ENCODE assay signal across 19 cellular contexts in genomic region chr12:57435288-57435687, GRCh38. TPM values are rescaled to one million over a fixed set of nuclear protein-coding genes. Genes with fewer than 3 reads are reported as not detected.
DNase-seq lines count a peak whose midpoint lies in the region; ATAC-seq, FAIRE-seq and TF ChIP-seq lines count a peak whose summit lies in the region.
"Had no signal": no experiment of that assay in that cellular context is flagged by ENCODE, and none has a peak within 500 bp of the region (broad histone marks: within the 10 kb centered on the region; RNA-seq: fewer than 3 reads in every experiment).

No MANE protein-coding gene starts in this region.

- no peaks in the 10 kb centered on the region for H3K9me2 ChIP-seq in GM23338 (ENCODE audit: insufficient read depth)

- H3K27me3 ChIP-seq in BLaER1 (no peaks in the 10 kb centered on the region), GM23338 (ENCODE audit: insufficient read depth) (no peaks in the 10 kb centered on the region), HepG2 (ENCODE audit: control insufficient read depth in 1 of 2, insufficient read depth in 2 of 2, low read length in 2 of 2) (no peaks in the 10 kb centered on the region)

- CTCF ChIA-PET in HepG2 (lab: Yijun Ruan, JAX; ENCODE audit: low intra/inter-chr PET ratio, low total read pairs), result no interaction called here

- H3K27me3 Mint-ChIP-seq in GM23338 (ENCODE audit: insufficient read depth, low read depth, poor library complexity), result peaks cover 5% of the 10 kb centered on the region
- no peaks in the 10 kb centered on the region for H3K27me3 Mint-ChIP-seq in activated T-cell treated with anti-CD3 and anti-CD28 coated beads, Interleukin-2, amount 50 U/mL, for 72 hours (ENCODE audit: low read depth)

- H2AFZ ChIP-seq in GM23338 (peak overlapping the region; percentile 83; the same call in 1 of the 2 replicates), HepG2 (ENCODE audit: low read length) (peak overlapping the region; percentile 92)

- no peak for FAIRE-seq in HepG2 (lab: Jason Lieb, UNC)
- FAIRE-seq: keratinocyte had no signal

- 0 out of 2 replicates have a peak overlapping the region, but pooled peaks have one; percentile 42 for H3K27ac ChIP-seq in BLaER1
- no peak overlapping the region for H3K27ac ChIP-seq in GM23338 (ENCODE audit: low read depth)
- H3K27ac ChIP-seq in HepG2 (ENCODE audit: extremely low read length, insufficient read depth, low read length), result peak overlapping the region; percentile 91
- H3K27ac ChIP-seq: epithelial cell of prostate, psoas muscle, thoracic aorta had no signal

- H3K4me1 Mint-ChIP-seq in GM23338, result peaks cover 9% of the 10 kb centered on the region; the same call in 2 of the 3 replicates
- H3K4me1 Mint-ChIP-seq in activated T-cell treated with anti-CD3 and anti-CD28 coated beads, Interleukin-2, amount 50 U/mL, for 72 hours (ENCODE audit: low read depth), result peaks cover 22% of the 10 kb centered on the region

- TF ChIP-seq CTCF in GM23338 (conservative IDR thresholded peaks at IDR 0.05; ENCODE audit: low read depth in 2 of 2) (no peak), HepG2 (CRISPR knock-in tag; IDR thresholded peaks at IDR 0.05) (no peak)

- no peaks in the 10 kb centered on the region; the same call in 2 of the 3 replicates for H3K36me3 Mint-ChIP-seq in GM23338 (ENCODE audit: low read depth)
- no peaks in the 10 kb centered on the region for H3K36me3 Mint-ChIP-seq in activated T-cell treated with anti-CD3 and anti-CD28 coated beads, Interleukin-2, amount 50 U/mL, for 72 hours (ENCODE audit: insufficient read depth in 2 of 2)

- TF ChIP-seq POLR2A in HepG2 (IDR thresholded peaks at IDR 0.05; ENCODE audit: insufficient read depth in 1 of 2, low read depth in 2 of 2, low read length in 2 of 2), result no peak

- ATAC-seq in GM23338 (no peak), HepG2 (peak; percentile 60), HG03108 (IDR thresholded peaks at IDR 0.05; ENCODE audit: unreplicated experiment) (no peak)
- peak in 1 of 2 donors; percentile 14 for ATAC-seq in activated T-cell treated with anti-CD3 and anti-CD28 coated beads, Interleukin-2, amount 50 U/mL, for 72 hours (replicated peaks in 1 of 2)
- ATAC-seq: psoas muscle had no signal

- no peak for TF ChIP-seq RAD21 in HepG2 (CRISPR knock-in tag; IDR thresholded peaks at IDR 0.05)

- no TSS peak for BruUV-seq in HepG2 (replicated peaks; lab: Mats Ljungman, UMichigan)

- H4K20me1 ChIP-seq in BLaER1, result no peaks in the 10 kb centered on the region
- no peaks in the 10 kb centered on the region for H4K20me1 ChIP-seq in GM23338 (replicated peaks; ENCODE audit: insufficient read depth)
- H4K20me1 ChIP-seq in HepG2 (ENCODE audit: insufficient read depth, low read length), result no peaks in the 10 kb centered on the region

- H3K9ac ChIP-seq in BLaER1 (peak overlapping the region; percentile 32; the same call in 1 of the 2 replicates), HepG2 (ENCODE audit: insufficient read depth, low read depth, low read length) (peak overlapping the region; percentile 79)

- WGBS in HepG2 (ENCODE audit: low lambda C conversion rate), result 3% methylated on average over 4 of the region's 4 CpGs

- no peak overlapping the region; the same call in 2 of the 3 replicates for H3K4me3 Mint-ChIP-seq in GM23338
- peak overlapping the region; percentile 52 to 70 for H3K4me3 Mint-ChIP-seq in activated T-cell treated with anti-CD3 and anti-CD28 coated beads, Interleukin-2, amount 50 U/mL, for 72 hours
- H3K4me3 Mint-ChIP-seq: H9 had no signal

- no peak for TF ChIP-seq EP300 in HepG2 (IDR thresholded peaks at IDR 0.05; ENCODE audit: low read depth in 2 of 2, low read length in 2 of 2)
- no peak for TF ChIP-seq EP300 in HepG2 (CRISPR knock-in tag; IDR thresholded peaks at IDR 0.05; ENCODE audit: borderline replicate concordance)

- no peak for DNase-seq in GM23338 (ENCODE audit: low spot score)
- no peak for DNase-seq in activated T-cell treated with anti-CD3 and anti-CD28 coated beads, Interleukin-2, amount 50 U/mL, for 72 hours
- DNase-seq in HepG2 (ENCODE audit: low spot score), result no peak
- no peak for DNase-seq in NCI-H345 (lab: John Stamatoyannopoulos, UW)
- DNase-seq in stimulated activated CD4-positive, alpha-beta T cell treated with anti-CD3 and anti-CD28 coated beads, Interleukin-1b, Interleukin-23, amount 100 ng/mL, for 48 hours, result no peak
- DNase-seq in NCI-H526 treated with DMSO at 0.1 percent for 48 hours (lab: John Stamatoyannopoulos, UW), result no peak
- DNase-seq: amniotic stem cell, DMS79, H9, NCI-H524 treated with DMSO at 0.1 percent for 48 hours, psoas muscle, RPMI8226 had no signal

- POLR2A ChIA-PET in HepG2 (lab: Yijun Ruan, JAX), result interaction anchor here (0.6 to 4.6 kb wide), 10 partner anchors 9 to 324 kb away, joined by 3 to 99 read pairs (median 4); partner anchors contain the start of genes GLI1, INHBE and STAT6

- H3K79me2 ChIP-seq in GM23338 (replicated peaks; ENCODE audit: insufficient read depth) (no peaks in the 10 kb centered on the region), HepG2 (ENCODE audit: insufficient read depth, low read length) (no peaks in the 10 kb centered on the region)

- H3K4me2 ChIP-seq in BLaER1 (peak overlapping the region; percentile 39), GM23338 (no peak overlapping the region), HepG2 (ENCODE audit: low read depth, low read length) (peak overlapping the region; percentile 93)

- H3K9me3 ChIP-seq in BLaER1, result no peaks in the 10 kb centered on the region
- H3K9me3 ChIP-seq in HepG2 (ENCODE audit: low read length), result no peaks in the 10 kb centered on the region
- H3K9me3 ChIP-seq: psoas muscle, thoracic aorta had no signal

- H3K4me1 ChIP-seq in BLaER1, result peaks cover 27% of the 10 kb centered on the region
- H3K4me1 ChIP-seq in GM23338 (ENCODE audit: insufficient read depth), result peaks cover 6% of the 10 kb centered on the region; the same call in 1 of the 2 replicates
- peaks cover 41% of the 10 kb centered on the region for H3K4me1 ChIP-seq in HepG2 (ENCODE audit: insufficient read depth, low read length)
- H3K4me1 ChIP-seq: psoas muscle had no signal

- no peaks in the 10 kb centered on the region for H3K36me3 ChIP-seq in BLaER1
- H3K36me3 ChIP-seq in GM23338 (ENCODE audit: insufficient read depth), result no peaks in the 10 kb centered on the region
- no peaks in the 10 kb centered on the region for H3K36me3 ChIP-seq in HepG2 (replicated peaks in 1 of 2; ENCODE audit: control insufficient read depth in 1 of 2, insufficient read depth in 2 of 2, low read length in 2 of 2)
- H3K36me3 ChIP-seq: thoracic aorta had no signal

- no peak overlapping the region for H3K4me3 ChIP-seq in BLaER1
- H3K4me3 ChIP-seq in GM23338, result no peak overlapping the region
- H3K4me3 ChIP-seq in HepG2 (replicated peaks in 1 of 3; ENCODE audit: insufficient read depth in 1 of 3, low read depth in 2 of 3, low read length in 3 of 3), result peak overlapping the region; percentile 59 to 75 (median 72)
- H3K4me3 ChIP-seq: psoas muscle, thoracic aorta had no signal

- no peaks in the 10 kb centered on the region for H3K9me3 Mint-ChIP-seq in GM23338
- H3K9me3 Mint-ChIP-seq in activated T-cell treated with anti-CD3 and anti-CD28 coated beads, Interleukin-2, amount 50 U/mL, for 72 hours, result no peaks in the 10 kb centered on the region
- H3K9me3 Mint-ChIP-seq: H9 had no signal

- peak overlapping the region; percentile 56; the same call in 1 of the 2 replicates for H3K27ac Mint-ChIP-seq in GM23338
- peak overlapping the region; percentile 61 for H3K27ac Mint-ChIP-seq in activated T-cell treated with anti-CD3 and anti-CD28 coated beads, Interleukin-2, amount 50 U/mL, for 72 hours

- in situ Hi-C loops in HepG2 (cut with HindIII; ENCODE audit: extremely low pct_ligation_motif_present, low pct_unique_long_range_greater_than_20kb), result no loop called here

- intact Hi-C loops in HepG2 (cut with micrococcal nuclease; ENCODE audit: unreplicated experiment), result loop anchor here (1.0 kb wide), 1 partner anchor 18 kb away; no protein-coding TSS in a partner anchor

- H3F3A ChIP-seq in GM23338 (replicated peaks; ENCODE audit: low read depth), result peaks cover 11% of the 10 kb centered on the region

RNA-seq across cellular contexts. Expression of gene INHBC, which starts 0.7 kb away (rescaled TPM):
- total RNA-seq in GM23338 (2014; rRNA removed; shearing (Covaris generic)), result not detected in 2 replicates
- 0.53 TPM in 1 of 2 replicates, not detected in the other for polyA plus RNA-seq in GM23338 (2016; fragmentation: Nextera tagmentation; extraction: Ambion mirVana)
- not detected for total RNA-seq in activated T-cell treated with anti-CD3 and anti-CD28 coated beads, Interleukin-2, amount 50 U/mL, for 72 hours
- total RNA-seq in HepG2 (2016; rRNA removed; fragmentation: Illumina TruSeq; extraction: Trizol), result 1.5 and 1.8 TPM in 2 replicates
- 0.20 and 0.35 TPM in 2 replicates for total RNA-seq in HepG2 (2016; cell fraction: cytosol; rRNA removed; fragmentation: Illumina TruSeq; extraction: Trizol; ENCODE audit: low read depth)
- total RNA-seq in HepG2 (2016; cell fraction: insoluble cytoplasmic fraction; rRNA removed; fragmentation: Illumina TruSeq; extraction: Trizol), result 1.3 and 1.7 TPM in 2 replicates
- total RNA-seq in HepG2 (2016; cell fraction: membrane; rRNA removed; fragmentation: Illumina TruSeq; extraction: Trizol), result 1.1 TPM in 2 replicates
- total RNA-seq in HepG2 (2016; cell fraction: nucleus; rRNA removed; fragmentation: Illumina TruSeq; extraction: Trizol), result 2.3 and 2.6 TPM in 2 replicates
- 12.7 and 13.8 TPM in 2 replicates for polyA plus RNA-seq in HepG2 (2011; rRNA removed)
- 11.4 and 11.9 TPM in 2 replicates for polyA plus RNA-seq in HepG2 (2011; cell fraction: cytosol; rRNA removed)
- 4.8 and 6.4 TPM in 2 replicates for polyA plus RNA-seq in HepG2 (2011; cell fraction: nucleus; rRNA removed)
- polyA plus RNA-seq in HepG2 (2012), result 2.3 and 4.2 TPM in 2 replicates
- 0.35 and 0.46 TPM in 2 replicates for polyA plus RNA-seq in HepG2 (2016; cell fraction: cytosol; fragmentation: Illumina TruSeq; extraction: Trizol; ENCODE audit: low read depth)
- 3.2 and 3.3 TPM in 2 replicates for polyA plus RNA-seq in HepG2 (2016; cell fraction: insoluble cytoplasmic fraction; fragmentation: Illumina TruSeq; extraction: Trizol; ENCODE audit: low read depth)
- polyA plus RNA-seq in HepG2 (2016; cell fraction: membrane; fragmentation: Illumina TruSeq; extraction: Trizol; ENCODE audit: low read depth), result 1.3 and 1.4 TPM in 2 replicates
- polyA plus RNA-seq in HepG2 (2016; cell fraction: nucleus; fragmentation: Illumina TruSeq; extraction: Trizol; ENCODE audit: insufficient read depth, low read depth), result 4.0 and 4.8 TPM in 2 replicates
- 0.16 and 20.9 TPM in 2 replicates for polyA minus RNA-seq in HepG2 (2011; rRNA and poly(A)+ RNA removed; ENCODE audit: low replicate concordance)
- polyA minus RNA-seq in HepG2 (2011; cell fraction: cytosol; rRNA and poly(A)+ RNA removed), result 4.8 and 4.9 TPM in 2 replicates
- polyA minus RNA-seq in HepG2 (2011; cell fraction: nucleus; rRNA and poly(A)+ RNA removed), result 5.0 and 6.3 TPM in 2 replicates
- total RNA-seq: glomerular endothelial cell; H9; T-helper 2 cell treated with Interferon-gamma antibody and Interleukin-4, amounts not matched to agents 100 ng/mL and 5 ng/mL, for 36 hours; thoracic aorta had no signal

RNA-seq across cellular contexts. Expression of gene R3HDM2, which starts 4.4 kb away (rescaled TPM):
- 17.7 and 19.6 TPM in 2 replicates for total RNA-seq in GM23338 (2014; rRNA removed; shearing (Covaris generic))
- 9.6 and 10.2 TPM in 2 replicates for polyA plus RNA-seq in GM23338 (2016; fragmentation: Nextera tagmentation; extraction: Ambion mirVana)
- total RNA-seq in activated T-cell treated with anti-CD3 and anti-CD28 coated beads, Interleukin-2, amount 50 U/mL, for 72 hours, result 10 to 100 TPM; 78.9 to 79.1 TPM
- 8.3 and 11.1 TPM in 2 replicates for total RNA-seq in HepG2 (2016; rRNA removed; fragmentation: Illumina TruSeq; extraction: Trizol)
- 5.7 and 8.8 TPM in 2 replicates for total RNA-seq in HepG2 (2016; cell fraction: cytosol; rRNA removed; fragmentation: Illumina TruSeq; extraction: Trizol; ENCODE audit: low read depth)
- 6.4 and 10.3 TPM in 2 replicates for total RNA-seq in HepG2 (2016; cell fraction: insoluble cytoplasmic fraction; rRNA removed; fragmentation: Illumina TruSeq; extraction: Trizol)
- total RNA-seq in HepG2 (2016; cell fraction: membrane; rRNA removed; fragmentation: Illumina TruSeq; extraction: Trizol), result 9.0 and 10.3 TPM in 2 replicates
- 14.9 and 18.4 TPM in 2 replicates for total RNA-seq in HepG2 (2016; cell fraction: nucleus; rRNA removed; fragmentation: Illumina TruSeq; extraction: Trizol)
- 23.5 and 26.2 TPM in 2 replicates for polyA plus RNA-seq in HepG2 (2011; rRNA removed)
- 7.3 and 10.4 TPM in 2 replicates for polyA plus RNA-seq in HepG2 (2011; cell fraction: cytosol; rRNA removed)
- 48.1 and 57.1 TPM in 2 replicates for polyA plus RNA-seq in HepG2 (2011; cell fraction: nucleus; rRNA removed)
- polyA plus RNA-seq in HepG2 (2012), result 13.7 and 15.9 TPM in 2 replicates
- 1.4 and 2.4 TPM in 2 replicates for polyA plus RNA-seq in HepG2 (2016; cell fraction: cytosol; fragmentation: Illumina TruSeq; extraction: Trizol; ENCODE audit: low read depth)
- 10.8 and 11.3 TPM in 2 replicates for polyA plus RNA-seq in HepG2 (2016; cell fraction: insoluble cytoplasmic fraction; fragmentation: Illumina TruSeq; extraction: Trizol; ENCODE audit: low read depth)
- polyA plus RNA-seq in HepG2 (2016; cell fraction: membrane; fragmentation: Illumina TruSeq; extraction: Trizol; ENCODE audit: low read depth), result 6.5 and 7.8 TPM in 2 replicates
- polyA plus RNA-seq in HepG2 (2016; cell fraction: nucleus; fragmentation: Illumina TruSeq; extraction: Trizol; ENCODE audit: insufficient read depth, low read depth), result 44.4 and 51.2 TPM in 2 replicates
- polyA minus RNA-seq in HepG2 (2011; rRNA and poly(A)+ RNA removed; ENCODE audit: low replicate concordance), result 10.6 and 21.3 TPM in 2 replicates
- 9.9 and 10.8 TPM in 2 replicates for polyA minus RNA-seq in HepG2 (2011; cell fraction: cytosol; rRNA and poly(A)+ RNA removed)
- polyA minus RNA-seq in HepG2 (2011; cell fraction: nucleus; rRNA and poly(A)+ RNA removed), result 26.1 and 27.0 TPM in 2 replicates

RNA-seq across cellular contexts. Expression of gene INHBE, which starts 19.8 kb away (rescaled TPM):
- 19.4 and 29.0 TPM in 2 replicates for total RNA-seq in GM23338 (2014; rRNA removed; shearing (Covaris generic))
- 5.6 and 7.4 TPM in 2 replicates for polyA plus RNA-seq in GM23338 (2016; fragmentation: Nextera tagmentation; extraction: Ambion mirVana)
- total RNA-seq in activated T-cell treated with anti-CD3 and anti-CD28 coated beads, Interleukin-2, amount 50 U/mL, for 72 hours, result 1 to 10 TPM; 3.8 to 4.8 TPM
- total RNA-seq in HepG2 (2016; rRNA removed; fragmentation: Illumina TruSeq; extraction: Trizol), result 6.8 and 17.0 TPM in 2 replicates
- total RNA-seq in HepG2 (2016; cell fraction: cytosol; rRNA removed; fragmentation: Illumina TruSeq; extraction: Trizol; ENCODE audit: low read depth), result 1.4 and 1.9 TPM in 2 replicates
- 8.0 and 15.5 TPM in 2 replicates for total RNA-seq in HepG2 (2016; cell fraction: insoluble cytoplasmic fraction; rRNA removed; fragmentation: Illumina TruSeq; extraction: Trizol)
- 3.2 and 3.3 TPM in 2 replicates for total RNA-seq in HepG2 (2016; cell fraction: membrane; rRNA removed; fragmentation: Illumina TruSeq; extraction: Trizol)
- total RNA-seq in HepG2 (2016; cell fraction: nucleus; rRNA removed; fragmentation: Illumina TruSeq; extraction: Trizol), result 11.2 and 13.1 TPM in 2 replicates
- 32.0 and 55.8 TPM in 2 replicates for polyA plus RNA-seq in HepG2 (2011; rRNA removed)
- 39.2 and 45.0 TPM in 2 replicates for polyA plus RNA-seq in HepG2 (2011; cell fraction: cytosol; rRNA removed)
- 12.5 and 25.8 TPM in 2 replicates for polyA plus RNA-seq in HepG2 (2011; cell fraction: nucleus; rRNA removed)
- 16.9 and 62.2 TPM in 2 replicates for polyA plus RNA-seq in HepG2 (2012)
- polyA plus RNA-seq in HepG2 (2016; cell fraction: cytosol; fragmentation: Illumina TruSeq; extraction: Trizol; ENCODE audit: low read depth), result 0.90 and 1.2 TPM in 2 replicates
- polyA plus RNA-seq in HepG2 (2016; cell fraction: insoluble cytoplasmic fraction; fragmentation: Illumina TruSeq; extraction: Trizol; ENCODE audit: low read depth), result 6.5 and 7.6 TPM in 2 replicates
- polyA plus RNA-seq in HepG2 (2016; cell fraction: membrane; fragmentation: Illumina TruSeq; extraction: Trizol; ENCODE audit: low read depth), result 1.8 and 2.0 TPM in 2 replicates
- polyA plus RNA-seq in HepG2 (2016; cell fraction: nucleus; fragmentation: Illumina TruSeq; extraction: Trizol; ENCODE audit: insufficient read depth, low read depth), result 16.9 and 17.1 TPM in 2 replicates
- 0.51 and 61.0 TPM in 2 replicates for polyA minus RNA-seq in HepG2 (2011; rRNA and poly(A)+ RNA removed; ENCODE audit: low replicate concordance)
- polyA minus RNA-seq in HepG2 (2011; cell fraction: cytosol; rRNA and poly(A)+ RNA removed), result 21.0 and 26.6 TPM in 2 replicates
- polyA minus RNA-seq in HepG2 (2011; cell fraction: nucleus; rRNA and poly(A)+ RNA removed), result 7.1 and 11.4 TPM in 2 replicates
- total RNA-seq: glomerular endothelial cell; T-helper 2 cell treated with Interferon-gamma antibody and Interleukin-4, amounts not matched to agents 100 ng/mL and 5 ng/mL, for 36 hours; thoracic aorta had no signal
- polyA plus RNA-seq: keratinocyte had no signal

RNA-seq across cellular contexts. Expression of gene GLI1, which starts 24.3 kb away (rescaled TPM):
- 16.1 and 18.1 TPM in 2 replicates for total RNA-seq in GM23338 (2014; rRNA removed; shearing (Covaris generic))
- polyA plus RNA-seq in GM23338 (2016; fragmentation: Nextera tagmentation; extraction: Ambion mirVana), result 4.8 and 5.6 TPM in 2 replicates
- 1 to 10 TPM in 1 of 2 donors, under 1 TPM in 1; 0.21 to 1.3 TPM for total RNA-seq in activated T-cell treated with anti-CD3 and anti-CD28 coated beads, Interleukin-2, amount 50 U/mL, for 72 hours
- 0.20 TPM in 1 of 2 replicates, not detected in the other for total RNA-seq in HepG2 (2016; rRNA removed; fragmentation: Illumina TruSeq; extraction: Trizol)
- total RNA-seq in HepG2 (2016; cell fraction: cytosol; rRNA removed; fragmentation: Illumina TruSeq; extraction: Trizol; ENCODE audit: low read depth), result 0.53 TPM in 1 of 2 replicates, not detected in the other
- total RNA-seq in HepG2 (2016; cell fraction: insoluble cytoplasmic fraction; rRNA removed; fragmentation: Illumina TruSeq; extraction: Trizol), result not detected in 2 replicates
- total RNA-seq in HepG2 (2016; cell fraction: membrane; rRNA removed; fragmentation: Illumina TruSeq; extraction: Trizol), result not detected in 2 replicates
- total RNA-seq in HepG2 (2016; cell fraction: nucleus; rRNA removed; fragmentation: Illumina TruSeq; extraction: Trizol), result not detected in 2 replicates
- polyA plus RNA-seq in HepG2 (2011; rRNA removed), result 0.09 and 0.27 TPM in 2 replicates
- polyA plus RNA-seq in HepG2 (2011; cell fraction: cytosol; rRNA removed), result 0.06 and 0.07 TPM in 2 replicates
- 0.33 and 0.42 TPM in 2 replicates for polyA plus RNA-seq in HepG2 (2011; cell fraction: nucleus; rRNA removed)
- polyA plus RNA-seq in HepG2 (2012), result 0.55 TPM in 1 of 2 replicates, not detected in the other
- not detected in 2 replicates for polyA plus RNA-seq in HepG2 (2016; cell fraction: cytosol; fragmentation: Illumina TruSeq; extraction: Trizol; ENCODE audit: low read depth)
- 0.35 TPM in 1 of 2 replicates, not detected in the other for polyA plus RNA-seq in HepG2 (2016; cell fraction: insoluble cytoplasmic fraction; fragmentation: Illumina TruSeq; extraction: Trizol; ENCODE audit: low read depth)
- polyA plus RNA-seq in HepG2 (2016; cell fraction: membrane; fragmentation: Illumina TruSeq; extraction: Trizol; ENCODE audit: low read depth), result not detected in 2 replicates
- polyA plus RNA-seq in HepG2 (2016; cell fraction: nucleus; fragmentation: Illumina TruSeq; extraction: Trizol; ENCODE audit: insufficient read depth, low read depth), result 0.17 and 0.49 TPM in 2 replicates
- polyA minus RNA-seq in HepG2 (2011; rRNA and poly(A)+ RNA removed; ENCODE audit: low replicate concordance), result 2.5 TPM in 1 of 2 replicates, not detected in the other
- polyA minus RNA-seq in HepG2 (2011; cell fraction: cytosol; rRNA and poly(A)+ RNA removed), result not detected in 2 replicates
- polyA minus RNA-seq in HepG2 (2011; cell fraction: nucleus; rRNA and poly(A)+ RNA removed), result not detected in 2 replicates

RNA-seq across cellular contexts. Expression of gene ARHGAP9, which starts 44.4 kb away (rescaled TPM):
- total RNA-seq in GM23338 (2014; rRNA removed; shearing (Covaris generic)), result 4.6 and 7.1 TPM in 2 replicates
- polyA plus RNA-seq in GM23338 (2016; fragmentation: Nextera tagmentation; extraction: Ambion mirVana) (4.5 and 4.9 TPM in 2 replicates), HepG2 (2011; rRNA removed) (0.95 and 1.2 TPM in 2 replicates)
- 100 to 1,000 TPM; 119 to 153 TPM for total RNA-seq in activated T-cell treated with anti-CD3 and anti-CD28 coated beads, Interleukin-2, amount 50 U/mL, for 72 hours
- 0.18 TPM in 1 of 2 replicates, not detected in the other for total RNA-seq in HepG2 (2016; rRNA removed; fragmentation: Illumina TruSeq; extraction: Trizol)
- total RNA-seq in HepG2 (2016; cell fraction: cytosol; rRNA removed; fragmentation: Illumina TruSeq; extraction: Trizol; ENCODE audit: low read depth), result not detected in 2 replicates
- total RNA-seq in HepG2 (2016; cell fraction: insoluble cytoplasmic fraction; rRNA removed; fragmentation: Illumina TruSeq; extraction: Trizol), result 0.32 TPM in 1 of 2 replicates, not detected in the other
- total RNA-seq in HepG2 (2016; cell fraction: membrane; rRNA removed; fragmentation: Illumina TruSeq; extraction: Trizol), result not detected in 2 replicates
- not detected in 2 replicates for total RNA-seq in HepG2 (2016; cell fraction: nucleus; rRNA removed; fragmentation: Illumina TruSeq; extraction: Trizol)
- polyA plus RNA-seq in HepG2 (2011; cell fraction: cytosol; rRNA removed), result 0.33 and 0.40 TPM in 2 replicates
- 3.1 and 5.5 TPM in 2 replicates for polyA plus RNA-seq in HepG2 (2011; cell fraction: nucleus; rRNA removed)
- polyA plus RNA-seq in HepG2 (2012), result 0.39 and 0.55 TPM in 2 replicates
- polyA plus RNA-seq in HepG2 (2016; cell fraction: cytosol; fragmentation: Illumina TruSeq; extraction: Trizol; ENCODE audit: low read depth), result not detected in 2 replicates
- polyA plus RNA-seq in HepG2 (2016; cell fraction: insoluble cytoplasmic fraction; fragmentation: Illumina TruSeq; extraction: Trizol; ENCODE audit: low read depth), result 0.17 TPM in 1 of 2 replicates, not detected in the other
- 0.15 TPM in 1 of 2 replicates, not detected in the other for polyA plus RNA-seq in HepG2 (2016; cell fraction: membrane; fragmentation: Illumina TruSeq; extraction: Trizol; ENCODE audit: low read depth)
- 0.51 and 0.87 TPM in 2 replicates for polyA plus RNA-seq in HepG2 (2016; cell fraction: nucleus; fragmentation: Illumina TruSeq; extraction: Trizol; ENCODE audit: insufficient read depth, low read depth)
- 0.44 TPM in 1 of 2 replicates, not detected in the other for polyA minus RNA-seq in HepG2 (2011; rRNA and poly(A)+ RNA removed; ENCODE audit: low replicate concordance)
- polyA minus RNA-seq in HepG2 (2011; cell fraction: cytosol; rRNA and poly(A)+ RNA removed), result not detected in 2 replicates
- 0.64 and 1.7 TPM in 2 replicates for polyA minus RNA-seq in HepG2 (2011; cell fraction: nucleus; rRNA and poly(A)+ RNA removed)
- polyA plus RNA-seq: keratinocyte had no signal

Comparison
In these comparisons a context has a peak if more than half of its experiments do, and no peak if none do; other contexts are left out.
1. H3K4me3 ChIP-seq: peak in HepG2 (3 of 3); none in BLaER1 (single experiment) and GM23338 (single experiment).